In the genomic region with DNA sequence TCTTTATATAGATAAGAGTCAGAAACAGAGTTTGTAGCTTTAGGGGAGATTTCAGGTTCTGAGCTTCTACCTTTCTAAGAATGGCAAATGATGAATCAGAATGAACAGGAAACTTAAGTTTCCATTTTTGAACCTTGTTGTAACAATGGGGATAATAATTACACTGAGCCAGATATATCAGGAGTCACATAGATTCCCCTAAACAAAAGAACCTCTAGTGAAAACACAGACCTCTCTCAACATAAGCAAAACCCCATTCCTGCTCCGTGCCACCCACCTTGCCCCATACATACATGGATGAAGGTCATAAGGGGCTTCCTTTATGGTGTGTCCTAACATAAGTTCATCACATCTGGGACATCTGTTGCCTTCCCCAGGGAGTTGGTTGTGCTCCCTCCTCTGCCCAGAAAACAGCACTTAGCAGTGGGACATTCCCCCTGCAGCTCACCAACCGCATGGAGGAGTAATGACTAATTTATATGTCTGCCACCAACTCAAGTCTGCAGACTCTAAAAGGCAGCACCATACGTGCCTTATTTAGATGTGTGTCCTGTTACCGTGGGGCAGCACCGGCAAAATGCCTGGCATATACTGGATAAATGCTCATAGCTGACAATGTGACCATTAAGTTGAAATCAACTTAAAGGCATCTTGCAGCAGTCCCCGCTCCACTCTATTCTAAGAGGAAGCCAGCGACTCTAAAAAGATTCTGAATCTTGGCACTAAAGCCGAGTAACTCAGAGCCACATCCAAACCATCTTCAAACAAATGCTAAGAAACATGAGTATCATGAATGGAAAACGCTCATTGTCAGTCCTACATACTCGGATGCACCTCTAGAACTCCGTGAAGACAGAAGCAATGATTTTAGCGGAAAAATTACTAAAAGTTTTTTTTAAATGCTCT, we compare ENCODE assay signal across 8 cellular contexts. TPM values are rescaled to one million over a fixed set of nuclear protein-coding genes. Genes with fewer than 3 reads are reported as not detected.
DNase-seq lines count a peak whose midpoint lies in the region; ATAC-seq, FAIRE-seq and TF ChIP-seq lines count a peak whose summit lies in the region.

No MANE protein-coding gene starts in this region.

- H3K4me2 ChIP-seq in OCI-LY7 (ENCODE audit: low read length) (peak overlapping the region; percentile 17; the same call in 1 of the 2 replicates), GM12878 (ENCODE audit: control insufficient read depth, insufficient read depth) (peak overlapping the region; percentile 63)

- peak; percentile 77 for FAIRE-seq in GM12878 (lab: Jason Lieb, UNC)

- no peaks in the 10 kb centered on the region for H3K36me3 ChIP-seq in OCI-LY7 (ENCODE audit: insufficient read depth, low read length)
- H3K36me3 ChIP-seq in GM12878 (ENCODE audit: control insufficient read depth in 2 of 2, insufficient read depth in 2 of 2, low read length in 1 of 2), result no peaks in the 10 kb centered on the region

- in situ Hi-C loops in GM12878 (cut with MboI), result no loop called here

- H3K27me3 ChIP-seq in GM12878 (replicated peaks in 1 of 2; ENCODE audit: control insufficient read depth in 2 of 2, insufficient read depth in 2 of 2, low read length in 1 of 2), result no peaks in the 10 kb centered on the region

- no peak overlapping the region for H3K27ac ChIP-seq in OCI-LY7 (ENCODE audit: low read depth, low read length, poor library complexity, severe bottlenecking)
- peak overlapping the region; percentile 33; the same call in 1 of the 2 replicates for H3K27ac ChIP-seq in GM12878 (ENCODE audit: control insufficient read depth, insufficient read depth)
- H3K27ac ChIP-seq in coronary artery, result no peak overlapping the region

- H4K20me1 ChIP-seq in OCI-LY7 (ENCODE audit: insufficient read depth, low read length), result no peaks in the 10 kb centered on the region
- no peaks in the 10 kb centered on the region for H4K20me1 ChIP-seq in GM12878 (ENCODE audit: control insufficient read depth, insufficient read depth)

- H3K4me1 ChIP-seq in OCI-LY7 (ENCODE audit: insufficient read depth, low read length, poor library complexity, severe bottlenecking) (peaks cover 45% of the 10 kb centered on the region), GM12878 (ENCODE audit: control insufficient read depth, insufficient read depth, low read length) (peaks cover 36% of the 10 kb centered on the region)

- peak; percentile 82 for ATAC-seq in GM12878

- POLR2A ChIA-PET in OCI-LY7 (lab: Charles Lee) (interaction anchor here (0.5 kb wide), 1 partner anchor 785 kb away, joined by 4 read pairs; no protein-coding TSS in a partner anchor), GM12878 (lab: Charles Lee) (interaction anchor here (0.6 to 3.7 kb wide), 10 partner anchors 8 to 475 kb away, joined by 3 to 17 read pairs (median 4); partner anchors contain the start of genes JAML and MPZL3)

- H2AFZ ChIP-seq in OCI-LY7 (ENCODE audit: low read length) (peak overlapping the region; percentile 37), GM12878 (ENCODE audit: control insufficient read depth, low read depth, low read length) (peak overlapping the region; percentile 19; the same call in 1 of the 2 replicates)

- TF ChIP-seq EP300 in GM12878 (IDR thresholded peaks at IDR 0.05; ENCODE audit: borderline replicate concordance in 1 of 2, control insufficient read depth in 1 of 2, low read depth in 2 of 2, low read length in 2 of 2), result peak in 1 of 2 experiments; percentile 64; a peak in 1 of 4 replicates

- no peak overlapping the region for H3K4me3 ChIP-seq in OCI-LY7 (ENCODE audit: low read depth, low read length, poor library complexity, severe bottlenecking)
- peak overlapping the region; percentile 15; the same call in 1 of the 2 replicates for H3K4me3 ChIP-seq in GM12878
- no peak overlapping the region for H3K4me3 ChIP-seq in coronary artery

- no peaks in the 10 kb centered on the region for H3K79me2 ChIP-seq in OCI-LY7 (ENCODE audit: insufficient read depth, low read depth, low read length)
- no peaks in the 10 kb centered on the region for H3K79me2 ChIP-seq in GM12878 (ENCODE audit: control insufficient read depth, insufficient read depth, low read length)

- SMC1A ChIA-PET in GM12878 (lab: Charles Lee; ENCODE audit: uncharacterized antibody, unreplicated experiment), result interaction anchor here (0.9 to 5.8 kb wide), 18 partner anchors 9 to 140 kb away, joined by 3 to 80 read pairs (median 4); partner anchors contain the start of genes JAML and MPZL3

- no peak overlapping the region; the same call in 1 of the 2 replicates for H3K9ac ChIP-seq in GM12878 (ENCODE audit: control insufficient read depth, insufficient read depth, low read length)

- CTCF ChIA-PET in OCI-LY7 (lab: Charles Lee; ENCODE audit: unreplicated experiment) (interaction anchor here (0.6 to 0.7 kb wide), 2 partner anchors 50 to 91 kb away, joined by 3 read pairs; no protein-coding TSS in a partner anchor), GM12878 (lab: Yijun Ruan, JAX) (interaction anchor here (0.6 to 6.9 kb wide), 14 partner anchors 9 to 396 kb away, joined by 3 to 62 read pairs (median 4); partner anchors contain the start of gene MPZL3)

- BruUV-seq in OCI-LY7 (replicated peaks; lab: Mats Ljungman, UMichigan) (no TSS peak), GM12878 (replicated peaks; lab: Mats Ljungman, UMichigan) (TSS peak; percentile 60)

- 29% methylated on average over 12 of the region's 12 CpGs for WGBS in GM12878 (ENCODE audit: insufficient coverage, insufficient replicate concordance, low lambda C conversion rate, missing lambda C conversion rate)

- H3K9me3 ChIP-seq in OCI-LY7 (ENCODE audit: low read length), result no peaks in the 10 kb centered on the region
- H3K9me3 ChIP-seq in GM12878 (replicated peaks; ENCODE audit: control insufficient read depth, insufficient read depth, low read length), result no peaks in the 10 kb centered on the region

- intact Hi-C loops in OCI-LY7 (cut with micrococcal nuclease; ENCODE audit: unreplicated experiment), result no loop called here
- intact Hi-C loops in GM12878 (cut with micrococcal nuclease; ENCODE audit: unreplicated experiment), result loop anchor here (1.0 kb wide), 1 partner anchor 35 kb away; the partner anchor contains the start of gene MPZL3

- no peak for TF ChIP-seq CTCF in OCI-LY7 (conservative IDR thresholded peaks at IDR 0.05; ENCODE audit: low read length)
- peak in 1 of 3 experiments; percentile 17; a peak in 2 of 6 replicates for TF ChIP-seq CTCF in GM12878 (IDR thresholded peaks at IDR 0.05 in 2 of 3, conservative IDR thresholded peaks at IDR 0.05 in 1 of 3; ENCODE audit: control insufficient read depth in 2 of 3, extremely low read depth in 1 of 3, insufficient read depth in 1 of 3, low read depth in 3 of 3, low read length in 3 of 3)
- no peak for TF ChIP-seq CTCF in coronary artery (IDR thresholded peaks at IDR 0.05)

- RAD21 ChIA-PET in GM12878 (lab: Charles Lee; ENCODE audit: unreplicated experiment), result interaction anchor here (0.8 to 4.2 kb wide), 12 partner anchors 9 to 216 kb away, joined by 3 to 43 read pairs (median 5); partner anchors contain the start of genes JAML and MPZL3

- H3K9me2 ChIP-seq in OCI-LY7 (ENCODE audit: insufficient read depth, low read length), result no peaks in the 10 kb centered on the region

- TF ChIP-seq POLR2A in GM12878 (IDR thresholded peaks at IDR 0.05; ENCODE audit: low read depth, low read length), result no peak

- TF ChIP-seq RAD21 in GM12878 (IDR thresholded peaks at IDR 0.05; ENCODE audit: insufficient read depth, low read depth, low read length), result peak; percentile 34; the same call in 1 of the 2 replicates

- peak; percentile 50 for DNase-seq in stimulated activated CD4-positive, alpha-beta T cell treated with anti-CD3 and anti-CD28 coated beads, Interleukin-12 subunit alpha, Interleukin-12 subunit beta, amount 100 ng/mL, for 4 hours
- no peak for DNase-seq in stimulated activated CD4-positive, alpha-beta T cell treated with anti-CD3 and anti-CD28 coated beads, Interleukin-2, amount 100 ng/mL, for 48 hours
- DNase-seq in OCI-LY7 (ENCODE audit: low spot score), result no peak
- no peak for DNase-seq in GM12878 (ENCODE audit: low read depth, low spot score)
- DNase-seq in NCI-H1092 treated with DMSO at 0.1 percent for 48 hours (lab: John Stamatoyannopoulos, UW), result no peak
- no peak for DNase-seq in coronary artery (ENCODE audit: low spot score)
- no peak for DNase-seq in NAMALWA (ENCODE audit: low spot score)
- DNase-seq in ureter (ENCODE audit: low spot score), result no peak

RNA-seq across cellular contexts. Expression of gene JAML, which starts 7.9 kb away (rescaled TPM):
- total RNA-seq in OCI-LY7 (2014; rRNA removed; shearing (Covaris generic)), result 0.73 and 1.4 TPM in 2 replicates
- 0.63 and 0.74 TPM in 2 replicates for total RNA-seq in OCI-LY7 (2022)
- total RNA-seq in GM12878 (2013; cell fraction: nucleolus; rRNA removed), result 12.6 TPM in 2 replicates
- total RNA-seq in GM12878 (2014; rRNA removed), result 2.9 and 5.0 TPM in 2 replicates
- total RNA-seq in GM12878 (2014; rRNA removed; fragmentation: Illumina TruSeq; extraction: Trizol), result 3.4 and 4.7 TPM in 2 replicates
- total RNA-seq in GM12878 (2021), result 2.4 and 3.7 TPM in 2 replicates
- 0.88 TPM for polyA plus RNA-seq in GM12878 (2011; ENCODE audit: low read depth)
- 0.50 and 0.60 TPM in 2 replicates for polyA plus RNA-seq in GM12878 (2011; rRNA removed)
- polyA plus RNA-seq in GM12878 (2011; cell fraction: cytosol; rRNA removed), result 0.25 and 0.27 TPM in 2 replicates
- polyA plus RNA-seq in GM12878 (2011; cell fraction: nucleus; rRNA removed), result 1.2 and 1.5 TPM in 2 replicates
- polyA plus RNA-seq in GM12878 (2012), result 0.62 and 1.2 TPM in 2 replicates
- 4.8 and 6.1 TPM in 2 replicates for polyA plus RNA-seq in GM12878 (2014; fragmentation: Illumina TruSeq; extraction: Trizol)
- polyA plus RNA-seq in GM12878 (2014; fragmentation: Nextera tagmentation; extraction: Ambion mirVana), result 1 to 10 TPM; 2.9 to 3.5 TPM
- polyA plus RNA-seq in GM12878 (2014; rRNA removed), result 2.1 and 4.0 TPM in 2 replicates
- 1 to 10 TPM; 7.7 to 8.1 TPM for polyA plus RNA-seq in GM12878 (2016; fragmentation: Nextera tagmentation; extraction: Ambion mirVana)
- 0.31 and 0.66 TPM in 2 replicates for polyA minus RNA-seq in GM12878 (2011; rRNA and poly(A)+ RNA removed)
- not detected in 2 replicates for polyA minus RNA-seq in GM12878 (2011; cell fraction: cytosol; rRNA and poly(A)+ RNA removed)
- polyA minus RNA-seq in GM12878 (2011; cell fraction: nucleus; rRNA and poly(A)+ RNA removed), result 0.57 and 0.85 TPM in 2 replicates
- total RNA-seq in ureter, result 13.9 TPM

RNA-seq across cellular contexts. Expression of gene MPZL3, which starts 35.3 kb away (rescaled TPM):
- 1.9 and 2.2 TPM in 2 replicates for total RNA-seq in OCI-LY7 (2014; rRNA removed; shearing (Covaris generic))
- total RNA-seq in OCI-LY7 (2022), result 5.8 and 6.9 TPM in 2 replicates
- 5.2 and 5.4 TPM in 2 replicates for total RNA-seq in GM12878 (2013; cell fraction: nucleolus; rRNA removed)
- total RNA-seq in GM12878 (2014; rRNA removed), result 7.3 and 9.8 TPM in 2 replicates
- total RNA-seq in GM12878 (2014; rRNA removed; fragmentation: Illumina TruSeq; extraction: Trizol), result 6.6 TPM in 2 replicates
- total RNA-seq in GM12878 (2021), result 5.6 and 6.4 TPM in 2 replicates
- 1.7 TPM for polyA plus RNA-seq in GM12878 (2011; ENCODE audit: low read depth)
- 5.5 and 8.5 TPM in 2 replicates for polyA plus RNA-seq in GM12878 (2011; rRNA removed)
- 3.0 TPM in 2 replicates for polyA plus RNA-seq in GM12878 (2011; cell fraction: cytosol; rRNA removed)
- 1.9 and 2.6 TPM in 2 replicates for polyA plus RNA-seq in GM12878 (2011; cell fraction: nucleus; rRNA removed)
- 2.2 and 2.4 TPM in 2 replicates for polyA plus RNA-seq in GM12878 (2012)
- 6.0 and 8.0 TPM in 2 replicates for polyA plus RNA-seq in GM12878 (2014; fragmentation: Illumina TruSeq; extraction: Trizol)
- polyA plus RNA-seq in GM12878 (2014; fragmentation: Nextera tagmentation; extraction: Ambion mirVana), result 1 to 10 TPM; 2.1 to 7.5 TPM
- polyA plus RNA-seq in GM12878 (2014; rRNA removed), result 4.6 and 7.0 TPM in 2 replicates
- 1 to 10 TPM; 4.0 to 4.7 TPM for polyA plus RNA-seq in GM12878 (2016; fragmentation: Nextera tagmentation; extraction: Ambion mirVana)
- 6.7 and 8.9 TPM in 2 replicates for polyA minus RNA-seq in GM12878 (2011; rRNA and poly(A)+ RNA removed)
- 1.6 and 2.2 TPM in 2 replicates for polyA minus RNA-seq in GM12878 (2011; cell fraction: cytosol; rRNA and poly(A)+ RNA removed)
- polyA minus RNA-seq in GM12878 (2011; cell fraction: nucleus; rRNA and poly(A)+ RNA removed), result 0.73 and 0.86 TPM in 2 replicates
- 7.9 TPM for total RNA-seq in ureter

RNA-seq across cellular contexts. Expression of gene SCN2B, which starts 40.4 kb away (rescaled TPM):
- total RNA-seq in OCI-LY7 (2014; rRNA removed; shearing (Covaris generic)), result 0.06 TPM in 1 of 2 replicates, not detected in the other
- total RNA-seq in OCI-LY7 (2022), result 0.10 TPM in 1 of 2 replicates, not detected in the other
- not detected in 2 replicates for total RNA-seq in GM12878 (2013; cell fraction: nucleolus; rRNA removed)
- 0.05 TPM in 1 of 2 replicates, not detected in the other for total RNA-seq in GM12878 (2014; rRNA removed)
- not detected in 2 replicates for total RNA-seq in GM12878 (2014; rRNA removed; fragmentation: Illumina TruSeq; extraction: Trizol)
- total RNA-seq in GM12878 (2021), result not detected in 2 replicates
- polyA plus RNA-seq in GM12878 (2011; ENCODE audit: low read depth), result not detected
- polyA plus RNA-seq in GM12878 (2011; rRNA removed), result 0.01 TPM in 1 of 2 replicates, not detected in the other
- not detected in 2 replicates for polyA plus RNA-seq in GM12878 (2011; cell fraction: cytosol; rRNA removed)
- polyA plus RNA-seq in GM12878 (2011; cell fraction: nucleus; rRNA removed), result not detected in 2 replicates
- polyA plus RNA-seq in GM12878 (2012), result not detected in 2 replicates
- not detected in 2 replicates for polyA plus RNA-seq in GM12878 (2014; fragmentation: Illumina TruSeq; extraction: Trizol)
- not detected for polyA plus RNA-seq in GM12878 (2014; fragmentation: Nextera tagmentation; extraction: Ambion mirVana)
- not detected in 2 replicates for polyA plus RNA-seq in GM12878 (2014; rRNA removed)
- polyA plus RNA-seq in GM12878 (2016; fragmentation: Nextera tagmentation; extraction: Ambion mirVana), result not detected
- polyA minus RNA-seq in GM12878 (2011; rRNA and poly(A)+ RNA removed), result not detected in 2 replicates
- not detected in 2 replicates for polyA minus RNA-seq in GM12878 (2011; cell fraction: cytosol; rRNA and poly(A)+ RNA removed)
- polyA minus RNA-seq in GM12878 (2011; cell fraction: nucleus; rRNA and poly(A)+ RNA removed), result not detected in 2 replicates
- 0.18 TPM for total RNA-seq in ureter

RNA-seq across cellular contexts. Expression of gene MPZL2, which starts 47.2 kb away (rescaled TPM):
- not detected in 2 replicates for total RNA-seq in OCI-LY7 (2014; rRNA removed; shearing (Covaris generic))
- total RNA-seq in OCI-LY7 (2022) (not detected in 2 replicates), GM12878 (2014; rRNA removed) (3.3 and 4.0 TPM in 2 replicates), GM12878 (2014; rRNA removed; fragmentation: Illumina TruSeq; extraction: Trizol) (3.0 and 3.1 TPM in 2 replicates), GM12878 (2021) (3.2 and 4.4 TPM in 2 replicates), ureter (226 TPM)
- 1.6 and 1.8 TPM in 2 replicates for total RNA-seq in GM12878 (2013; cell fraction: nucleolus; rRNA removed)
- polyA plus RNA-seq in GM12878 (2011; ENCODE audit: low read depth), result not detected
- polyA plus RNA-seq in GM12878 (2011; rRNA removed) (0.76 and 0.81 TPM in 2 replicates), GM12878 (2014; fragmentation: Illumina TruSeq; extraction: Trizol) (4.8 and 5.2 TPM in 2 replicates), GM12878 (2014; fragmentation: Nextera tagmentation; extraction: Ambion mirVana) (1 to 10 TPM; 4.2 to 4.5 TPM), GM12878 (2014; rRNA removed) (2.5 and 2.6 TPM in 2 replicates), GM12878 (2016; fragmentation: Nextera tagmentation; extraction: Ambion mirVana) (1 to 10 TPM in 1 of 2 experiments, under 1 TPM in 1; 0.88 to 1.6 TPM)
- 0.37 and 0.45 TPM in 2 replicates for polyA plus RNA-seq in GM12878 (2011; cell fraction: cytosol; rRNA removed)
- 0.89 and 1.5 TPM in 2 replicates for polyA plus RNA-seq in GM12878 (2011; cell fraction: nucleus; rRNA removed)
- polyA plus RNA-seq in GM12878 (2012), result 0.15 and 0.17 TPM in 2 replicates
- 0.21 and 0.44 TPM in 2 replicates for polyA minus RNA-seq in GM12878 (2011; rRNA and poly(A)+ RNA removed)
- polyA minus RNA-seq in GM12878 (2011; cell fraction: cytosol; rRNA and poly(A)+ RNA removed), result not detected in 2 replicates
- 0.12 TPM in 1 of 2 replicates, not detected in the other for polyA minus RNA-seq in GM12878 (2011; cell fraction: nucleus; rRNA and poly(A)+ RNA removed)
